In the genomic region with DNA sequence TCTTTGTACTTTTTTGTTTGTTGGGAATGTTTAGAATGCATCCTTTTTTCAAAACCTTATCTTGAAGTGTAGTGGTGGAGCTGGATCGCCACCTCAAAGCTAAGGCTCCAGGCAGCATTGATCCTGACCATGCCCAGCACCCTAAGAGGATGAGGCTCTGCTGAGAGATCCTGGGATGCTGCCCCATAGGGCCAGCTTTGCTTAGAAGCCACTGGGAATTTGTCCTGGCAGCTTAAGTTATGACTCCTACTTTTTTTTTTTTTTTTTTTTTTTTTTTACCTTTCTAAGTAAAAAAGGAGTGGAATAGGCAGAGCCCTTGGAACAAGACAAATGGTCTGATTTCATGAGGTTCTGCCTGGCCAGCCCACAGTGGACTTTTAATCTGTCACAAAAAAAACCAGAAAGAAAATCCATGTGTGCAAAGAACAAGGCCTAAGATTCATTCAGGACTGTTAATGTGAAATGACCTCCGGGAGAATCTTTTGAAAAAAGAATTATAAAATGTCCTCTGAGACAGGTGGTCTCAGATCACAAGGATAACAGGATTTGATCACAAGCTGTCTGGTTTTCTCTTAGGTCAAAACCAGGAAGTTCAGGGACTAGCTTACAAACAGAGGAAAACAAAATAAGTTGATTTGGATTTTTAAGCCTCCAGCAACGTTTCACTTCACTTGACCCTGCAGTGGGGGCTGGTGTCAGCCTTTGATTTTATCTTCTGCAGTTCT, we compare ENCODE assay signal across 9 cellular contexts. TPM values are rescaled to one million over a fixed set of nuclear protein-coding genes. Genes with fewer than 3 reads are reported as not detected.
DNase-seq lines count a peak whose midpoint lies in the region; ATAC-seq lines count a peak whose summit lies in the region.
"Had no signal": no experiment of that assay in that cellular context is flagged by ENCODE, and none has a peak within 500 bp of the region (broad histone marks: within the 10 kb centered on the region; RNA-seq: fewer than 3 reads in every experiment).

No MANE protein-coding gene starts in this region.

- 58 to 59% methylated on average over 3 of the region's 3 CpGs for WGBS in aorta, 2 donors

- H3K4me1 ChIP-seq in aorta (ENCODE audit: control insufficient read depth in 1 of 2, insufficient read depth in 2 of 2, low read length in 2 of 2): peaks cover 2 to 11% of the 10 kb centered on the region in 2 donors

- H3K4me1 Mint-ChIP-seq in activated naive CD8-positive, alpha-beta T cell treated with anti-CD3 and anti-CD28 coated beads for 36 hours: peaks cover 76% of the 10 kb centered on the region
- peaks cover 39% of the 10 kb centered on the region for H3K4me1 Mint-ChIP-seq in memory B cell

- ATAC-seq in Right ventricle myocardium superior (ENCODE audit: poor library complexity) (peak; percentile 13), Right ventricle myocardium inferior (no peak), memory B cell (ENCODE audit: low read depth) (no peak), aorta (ENCODE audit: low FRiP score) (peak; percentile 51), HG03108 (IDR thresholded peaks at IDR 0.05; ENCODE audit: unreplicated experiment) (no peak)

- no peak for DNase-seq in Right ventricle myocardium superior
- DNase-seq in Right ventricle myocardium inferior (ENCODE audit: missing footprints): no peak
- no peak for DNase-seq in activated naive CD8-positive, alpha-beta T cell treated with anti-CD3 and anti-CD28 coated beads for 36 hours
- DNase-seq in memory B cell (ENCODE audit: low spot score in 2 of 2): no peak
- DNase-seq in aorta: no peak
- no peak for DNase-seq in NCI-H446 (lab: John Stamatoyannopoulos, UW)
- DNase-seq in NCI-H524 treated with DMSO at 0.1 percent for 48 hours (lab: John Stamatoyannopoulos, UW): no peak

- no peaks in the 10 kb centered on the region for H3K27me3 ChIP-seq in aorta (ENCODE audit: control insufficient read depth in 1 of 2, insufficient read depth in 2 of 2, low read length in 1 of 2)

- peak overlapping the region; percentile 54 for H3K4me3 Mint-ChIP-seq in activated naive CD8-positive, alpha-beta T cell treated with anti-CD3 and anti-CD28 coated beads for 36 hours
- H3K4me3 Mint-ChIP-seq in memory B cell: peak overlapping the region; percentile 59

- H3K4me3 ChIP-seq in aorta (ENCODE audit: low read length in 2 of 2): no peak overlapping the region

- intact Hi-C loops in Right ventricle myocardium superior (cut with DNase I): no loop called here
- intact Hi-C loops in Right ventricle myocardium inferior (cut with DNase I): loop anchor here (2.0 kb wide), 1 partner anchor 85 kb away; no protein-coding TSS in a partner anchor
- intact Hi-C loops in aorta (cut with DNase I): loop anchor here (2.0 to 5.0 kb wide), 3 partner anchors 25 to 85 kb away; partner anchors contain the start of gene RAP1A (in 1 of the 2)

- H3K9me3 ChIP-seq in aorta (ENCODE audit: control insufficient read depth, low read length): no peaks in the 10 kb centered on the region

- H3K36me3 ChIP-seq in aorta (ENCODE audit: control insufficient read depth in 1 of 2, insufficient read depth in 2 of 2, low read length in 1 of 2): no peaks in the 10 kb centered on the region

- H3K36me3 Mint-ChIP-seq in activated naive CD8-positive, alpha-beta T cell treated with anti-CD3 and anti-CD28 coated beads for 36 hours: peaks cover 5% of the 10 kb centered on the region
- H3K36me3 Mint-ChIP-seq in memory B cell: peaks cover 3% of the 10 kb centered on the region

- peaks cover 1% of the 10 kb centered on the region for H3K9me3 Mint-ChIP-seq in activated naive CD8-positive, alpha-beta T cell treated with anti-CD3 and anti-CD28 coated beads for 36 hours
- peaks cover 3% of the 10 kb centered on the region for H3K9me3 Mint-ChIP-seq in memory B cell

- H3K27ac Mint-ChIP-seq in activated naive CD8-positive, alpha-beta T cell treated with anti-CD3 and anti-CD28 coated beads for 36 hours: peak overlapping the region; percentile 82
- H3K27ac Mint-ChIP-seq in memory B cell: peak overlapping the region; percentile 76

- H3K27ac ChIP-seq in aorta (ENCODE audit: low read depth in 1 of 2, low read length in 2 of 2): peak overlapping the region; percentile 39 to 94
- H3K27ac ChIP-seq: HL-60 had no signal

- H3K27me3 Mint-ChIP-seq in activated naive CD8-positive, alpha-beta T cell treated with anti-CD3 and anti-CD28 coated beads for 36 hours: no peaks in the 10 kb centered on the region
- H3K27me3 Mint-ChIP-seq in memory B cell: no peaks in the 10 kb centered on the region

RNA-seq across cellular contexts. Expression of gene RAP1A, which starts 26.0 kb away (rescaled TPM):
- 97.2 TPM for total RNA-seq in Right ventricle myocardium superior
- 107 TPM for total RNA-seq in Right ventricle myocardium inferior
- 100 to 1,000 TPM; 150 to 154 TPM for total RNA-seq in activated naive CD8-positive, alpha-beta T cell treated with anti-CD3 and anti-CD28 coated beads for 36 hours
- 100 to 1,000 TPM; 125 to 174 TPM for total RNA-seq in aorta
- polyA plus RNA-seq in aorta: 100 to 1,000 TPM; 108 to 318 TPM

Comparison
In these comparisons a context has a peak if more than half of its experiments do, and no peak if none do; other contexts are left out.
1. ATAC-seq: peak in Right ventricle myocardium superior (single experiment) and aorta (single experiment); none in Right ventricle myocardium inferior (single experiment), memory B cell (single experiment) and HG03108 (single experiment).